In genomic region chr2:180983468-180984388, GRCh38 we compare ENCODE assay signal across 8 cellular contexts. TPM values are rescaled to one million over a fixed set of nuclear protein-coding genes. Genes with fewer than 3 reads are reported as not detected.
DNase-seq lines count a peak whose midpoint lies in the region; ATAC-seq, FAIRE-seq and TF ChIP-seq lines count a peak whose summit lies in the region.

No MANE protein-coding gene starts in this region.

- DNase-seq in Right ventricle myocardium superior (no peak), left cardiac atrium (no peak), HuH-7.5 (ENCODE audit: low spot score) (peak; percentile 38), OCI-LY7 (ENCODE audit: low spot score) (peak; percentile 73), bronchial epithelial cell (ENCODE audit: low read depth) (peak; percentile 60), right lobe of liver (peak in 1 of 3 donors; percentile 56), vagina (ENCODE audit: extremely low spot score in 2 of 2) (no peak)

- CTCF ChIA-PET in OCI-LY7 (lab: Charles Lee; ENCODE audit: unreplicated experiment): interaction anchor here (0.6 kb wide), 1 partner anchor 471 kb away, joined by 3 read pairs; no protein-coding TSS in a partner anchor

- peak; percentile 78 for TF ChIP-seq CTCF in OCI-LY7 (conservative IDR thresholded peaks at IDR 0.05; ENCODE audit: low read length)
- TF ChIP-seq CTCF in bronchial epithelial cell (IDR thresholded peaks at IDR 0.05; ENCODE audit: insufficient read depth, low read length, severe bottlenecking): peak; percentile 27
- TF ChIP-seq CTCF in right lobe of liver (IDR thresholded peaks at IDR 0.05): peak; percentile 6 to 38 (median 36)
- TF ChIP-seq CTCF in vagina (IDR thresholded peaks at IDR 0.05): no peak

- H3K4me3 ChIP-seq in OCI-LY7 (ENCODE audit: low read depth, low read length, poor library complexity, severe bottlenecking) (peak overlapping the region; percentile 42), bronchial epithelial cell (ENCODE audit: low read depth, low read length) (no peak overlapping the region), right lobe of liver (peak overlapping the region in 1 of 3 donors; percentile 3), vagina (no peak overlapping the region)

- intact Hi-C loops in Right ventricle myocardium superior (cut with DNase I) (no loop called here), left cardiac atrium (cut with DNase I) (no loop called here), OCI-LY7 (cut with micrococcal nuclease; ENCODE audit: unreplicated experiment) (loop anchor here (5.0 kb wide), 3 partner anchors 324 to 909 kb away; partner anchors contain the start of genes ITGA4 and ITPRID2), right lobe of liver (cut with DNase I) (no loop called here), vagina (cut with DNase I) (no loop called here)

- no peak for FAIRE-seq in bronchial epithelial cell (lab: Jason Lieb, UNC)

- H3K4me1 ChIP-seq in OCI-LY7 (ENCODE audit: insufficient read depth, low read length, poor library complexity, severe bottlenecking): peaks cover 38% of the 10 kb centered on the region
- H3K4me1 ChIP-seq in right lobe of liver: peaks cover 0 to 22% (median 16%) of the 10 kb centered on the region in 4 donors
- H3K4me1 ChIP-seq in vagina: peaks cover 37% of the 10 kb centered on the region

- BruUV-seq in OCI-LY7 (replicated peaks; lab: Mats Ljungman, UMichigan): no TSS peak

- no peaks in the 10 kb centered on the region for H3K9me2 ChIP-seq in OCI-LY7 (ENCODE audit: insufficient read depth, low read length)

- no peaks in the 10 kb centered on the region; the same call in 1 of the 2 replicates for H4K20me1 ChIP-seq in OCI-LY7 (ENCODE audit: insufficient read depth, low read length)

- POLR2A ChIA-PET in OCI-LY7 (lab: Charles Lee): interaction anchor here (1.0 to 1.4 kb wide), 2 partner anchors 9 to 338 kb away, joined by 4 read pairs; no protein-coding TSS in a partner anchor

- peaks cover 16% of the 10 kb centered on the region; the same call in 1 of the 2 replicates for H3K36me3 ChIP-seq in OCI-LY7 (ENCODE audit: insufficient read depth, low read length)
- H3K36me3 ChIP-seq in bronchial epithelial cell (ENCODE audit: control insufficient read depth, insufficient read depth, low read length): no peaks in the 10 kb centered on the region
- H3K36me3 ChIP-seq in right lobe of liver: no peaks in the 10 kb centered on the region
- no peaks in the 10 kb centered on the region for H3K36me3 ChIP-seq in vagina

- peak overlapping the region; percentile 92 for H2AFZ ChIP-seq in OCI-LY7 (ENCODE audit: low read length)

- peak overlapping the region; percentile 96 for H3K4me2 ChIP-seq in OCI-LY7 (ENCODE audit: low read length)

- ATAC-seq in Right ventricle myocardium superior (ENCODE audit: poor library complexity): peak; percentile 47
- no peak for ATAC-seq in left cardiac atrium
- ATAC-seq in GM21717 (IDR thresholded peaks at IDR 0.05; ENCODE audit: unreplicated experiment): peak; percentile 42
- ATAC-seq in right lobe of liver: peak; percentile 48 to 63 (median 60)

- H3K27me3 ChIP-seq in bronchial epithelial cell (ENCODE audit: control insufficient read depth, insufficient read depth, low read length) (no peaks in the 10 kb centered on the region), right lobe of liver (no peaks in the 10 kb centered on the region), vagina (no peaks in the 10 kb centered on the region)

- no peaks in the 10 kb centered on the region for H3K9me3 ChIP-seq in OCI-LY7 (ENCODE audit: low read length)
- H3K9me3 ChIP-seq in right lobe of liver: no peaks in the 10 kb centered on the region
- H3K9me3 ChIP-seq in vagina: no peaks in the 10 kb centered on the region

- no peak overlapping the region for H3K27ac ChIP-seq in OCI-LY7 (ENCODE audit: low read depth, low read length, poor library complexity, severe bottlenecking)
- peak overlapping the region in 2 of 3 donors; percentile 50 to 63 for H3K27ac ChIP-seq in right lobe of liver
- H3K27ac ChIP-seq in vagina: no peak overlapping the region

- TF ChIP-seq POLR2A in right lobe of liver (IDR thresholded peaks at IDR 0.05) (no peak), vagina (IDR thresholded peaks at IDR 0.05) (no peak)

- H3K79me2 ChIP-seq in OCI-LY7 (ENCODE audit: insufficient read depth, low read depth, low read length): no peaks in the 10 kb centered on the region

RNA-seq across cellular contexts. Expression of gene UBE2E3, which starts 3.3 kb away (rescaled TPM):
- total RNA-seq in Right ventricle myocardium superior (49.2 TPM), left cardiac atrium (10 to 100 TPM; 50.5 to 57.7 TPM), OCI-LY7 (2022) (48.6 and 50.4 TPM in 2 replicates), bronchial epithelial cell (26.4 and 27.4 TPM in 2 replicates), right lobe of liver (10 to 100 TPM; 21.0 to 45.5 (median 31.0) TPM), vagina (59.9 TPM)
- total RNA-seq in OCI-LY7 (2014; rRNA removed; shearing (Covaris generic)): 26.4 and 33.7 TPM in 2 replicates

Comparison
In these comparisons a context has a peak if more than half of its experiments do, and no peak if none do; other contexts are left out.
1. ATAC-seq: peak in Right ventricle myocardium superior (single experiment), GM21717 (single experiment) and right lobe of liver (4 of 4); none in left cardiac atrium (0 of 2).
2. DNase-seq: peak in HuH-7.5 (single experiment), OCI-LY7 (single experiment) and bronchial epithelial cell (single experiment); none in Right ventricle myocardium superior (single experiment), left cardiac atrium (single experiment) and vagina (0 of 2).
3. H3K27ac ChIP-seq: peak in right lobe of liver (2 of 3); none in OCI-LY7 (single experiment) and vagina (single experiment).
4. CTCF ChIP-seq: peak in OCI-LY7 (single experiment), bronchial epithelial cell (single experiment) and right lobe of liver (4 of 4); none in vagina (0 of 3).